31 cellular contexts compared by ENCODE assay signal in genomic region chr17:69433093-69433492, GRCh38.
"Had no signal": no experiment of that assay in that cellular context is flagged by ENCODE, and none has a peak within 500 bp of the region (broad histone marks: within the 10 kb centered on the region; RNA-seq: fewer than 3 reads in every experiment).

No MANE protein-coding gene starts in this region.

- H3K9me3 ChIP-seq: ascending aorta, body of pancreas, MG63 had no signal

- FAIRE-seq: TTC549 had no signal

- H3K4me3 ChIP-seq: ascending aorta, body of pancreas, MG63, SK-N-MC had no signal

- H3K27me3 ChIP-seq: ascending aorta, body of pancreas, MG63 had no signal

- H3K27ac ChIP-seq: ascending aorta, body of pancreas had no signal

- ATAC-seq: activated CD8-positive, alpha-beta memory T cell treated with anti-CD3 and anti-CD28 coated beads, Interleukin-2, amount 10 ng/mL, durations not matched to agents 7 days and 5 days; activated naive CD4-positive, alpha-beta T cell treated with anti-CD3 and anti-CD28 coated beads, Interleukin-2, amount 50 U/mL, for 72 hours; activated naive CD8-positive, alpha-beta T cell treated with anti-CD3 and anti-CD28 coated beads, Interleukin-2, amount 50 U/mL, for 24 hours; activated T-cell treated with anti-CD3 and anti-CD28 coated beads, Interleukin-2, amount 50 U/mL, for 4 hours; body of pancreas; Panc1; T-cell had no signal

- DNase-seq: activated B cell treated with CpG ODN at 0.5 μM for 24 hours; activated CD4-positive, alpha-beta T cell treated with anti-CD3 and anti-CD28 coated beads for 1 hour; activated CD4-positive, alpha-beta T cell treated with anti-CD3 and anti-CD28 coated beads, Interleukin-2, amount 10 ng/mL, durations not matched to agents 24 days and 14 days; activated CD4-positive, alpha-beta T cell treated with anti-CD3 and anti-CD28 coated beads, Interleukin-2, amount 50 U/mL, for 48 hours; activated CD8-positive, alpha-beta memory T cell treated with anti-CD3 and anti-CD28 coated beads, Interleukin-2, amount 10 ng/mL, durations not matched to agents 7 days and 5 days; activated effector memory CD4-positive, alpha-beta T cell treated with anti-CD3 and anti-CD28 coated beads, Interleukin-2, amount 50 U/mL, for 16 hours; activated naive CD4-positive, alpha-beta T cell treated with Interleukin-2 at 50 U/mL for 16 hours; activated naive CD8-positive, alpha-beta T cell treated with anti-CD3 and anti-CD28 coated beads, Interleukin-2, amount 50 U/mL, for 24 hours; activated T-cell treated with anti-CD3 and anti-CD28 coated beads, Interleukin-2, amount 50 U/mL, for 4 hours; amniotic stem cell; body of pancreas; MG63; MV-4-11; NCI-H1092 treated with DMSO at 0.1 percent for 48 hours; NCI-H1417 treated with DMSO at 0.1 percent for 48 hours; NCI-H1694; NCI-H2029; NCI-H2107; NCI-H446; NCI-H526 treated with DMSO at 0.1 percent for 48 hours; NK-92 treated with Interleukin-12 subunit alpha and Interleukin-12 subunit beta, amount 100 ng/mL, for 24 hours; OCI-M1; RPMI8226; T-cell; T-helper 2 cell; T1000 had no signal

- H3K4me1 ChIP-seq: ascending aorta had no signal

- H3K36me3 ChIP-seq: ascending aorta, MG63 had no signal
